2 cellular contexts compared by ENCODE assay signal in the genomic region with DNA sequence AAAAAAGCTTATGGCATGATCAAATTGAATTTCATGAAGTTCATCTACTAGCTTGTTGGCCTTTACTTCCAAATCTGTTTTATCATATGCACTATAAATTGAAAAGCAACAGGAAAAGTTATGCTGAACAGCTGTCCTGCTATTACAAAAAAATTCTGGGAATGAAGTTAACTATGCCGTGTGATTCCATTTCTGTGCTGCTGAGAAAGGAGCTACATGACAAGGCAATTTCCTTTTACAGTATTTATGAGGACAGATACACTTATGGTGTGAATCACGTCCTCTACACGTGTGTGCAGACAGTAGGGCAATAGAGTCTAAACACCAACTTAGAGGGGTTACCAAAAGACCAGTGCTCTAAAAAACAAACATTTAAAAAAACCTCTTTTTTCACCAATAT.
A peak's percentile ranks its signal among the peaks of the same experiment; 100 is the strongest.
TF ChIP-seq lines count a peak whose summit lies in the region.

No MANE protein-coding gene starts in this region.

TF ChIP-seq in IMR-90, 13 proteins besides CTCF, POLR2A, EP300 and RAD21:
- TF ChIP-seq NFE2L2 (IDR thresholded peaks at IDR 0.05; ENCODE audit: low read depth, low read length) (peak; percentile 59; the same call in 1 of the 2 replicates), CHD1 (IDR thresholded peaks at IDR 0.05; ENCODE audit: low read depth, low read length) (no peak)

TF ChIP-seq in endothelial cell of umbilical vein, 7 proteins besides CTCF, POLR2A, EP300 and RAD21:
- no peak for TF ChIP-seq EZH2 (IDR thresholded peaks at IDR 0.05; ENCODE audit: borderline replicate concordance, low read depth, low read length, severe bottlenecking)
- TF ChIP-seq JUN (IDR thresholded peaks at IDR 0.05; ENCODE audit: borderline replicate concordance, insufficient read depth, insufficient read length, low read depth): no peak
- TF ChIP-seq MAX (IDR thresholded peaks at IDR 0.05; ENCODE audit: insufficient read depth, insufficient read length): no peak
- no peak for TF ChIP-seq MYC (IDR thresholded peaks at IDR 0.05; ENCODE audit: low read depth, low read length)
- no peak for TF ChIP-seq POLR2AphosphoS5 (IDR thresholded peaks at IDR 0.05; ENCODE audit: insufficient read depth, low read depth, low read length)
- no peak for TF ChIP-seq FOS (IDR thresholded peaks at IDR 0.05; ENCODE audit: borderline replicate concordance, insufficient read depth, low read length)
- TF ChIP-seq GATA2 (IDR thresholded peaks at IDR 0.05; ENCODE audit: insufficient read depth, insufficient read length, low read depth, low read length): no peak
